In the genomic region with DNA sequence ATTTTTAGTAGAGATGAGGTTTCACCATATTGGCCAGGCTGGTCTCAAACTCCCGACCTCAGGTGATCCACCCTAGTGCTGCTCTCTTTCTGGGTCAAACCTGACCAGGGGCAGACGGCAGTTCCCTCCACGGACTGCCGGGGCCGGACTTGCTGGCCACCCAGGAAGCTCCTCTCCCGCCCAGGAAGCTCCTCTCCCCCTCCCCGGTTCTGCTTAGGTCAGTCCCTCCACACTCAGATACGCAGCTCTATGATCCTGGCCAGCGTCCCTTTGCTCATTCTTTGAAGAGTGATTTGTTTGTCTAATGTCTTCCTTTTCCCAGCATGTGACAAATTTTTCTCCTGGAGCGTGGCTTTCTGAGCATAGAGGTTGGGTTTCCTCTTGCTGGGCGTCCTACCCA, we compare ENCODE assay signal across 10 cellular contexts.
"Had no signal": no experiment of that assay in that cellular context is flagged by ENCODE, and none has a peak within 500 bp of the region (broad histone marks: within the 10 kb centered on the region; RNA-seq: fewer than 3 reads in every experiment).

No MANE protein-coding gene starts in this region.

- H3K4me3 ChIP-seq: breast epithelium, pancreas, stomach had no signal

- H3K36me3 ChIP-seq: breast epithelium, pancreas, stomach had no signal

- H3K27ac ChIP-seq: breast epithelium, pancreas, stomach had no signal

- H3K4me1 ChIP-seq: breast epithelium, pancreas, stomach had no signal

- ATAC-seq: activated T-helper 17 cell treated with anti-CD3 and anti-CD28 coated beads, Interleukin-2, amount 50 U/mL, for 72 hours had no signal

- DNase-seq: activated CD4-positive, alpha-beta memory T cell treated with anti-CD3 and anti-CD28 coated beads for 36 hours; activated CD4-positive, alpha-beta T cell treated with anti-CD3 and anti-CD28 coated beads for 1 hour; anterior cingulate cortex; mesendoderm; pancreas; stimulated activated CD4-positive, alpha-beta T cell treated with anti-CD3 and anti-CD28 coated beads, Interleukin-15, amount 100 ng/mL, for 24 hours; stimulated activated CD4-positive, alpha-beta T cell treated with anti-CD3 and anti-CD28 coated beads, Interleukin-4, amount 100 ng/mL, for 24 hours; stomach had no signal

- H3K27me3 ChIP-seq: pancreas had no signal

- H3K9me3 ChIP-seq: breast epithelium, pancreas, stomach had no signal
